ENCODE assay signal across 14 cellular contexts in genomic region chr21:32364801-32365200, GRCh38. TPM values are rescaled to one million over a fixed set of nuclear protein-coding genes. Genes with fewer than 3 reads are reported as not detected.
DNase-seq lines count a peak whose midpoint lies in the region; ATAC-seq and TF ChIP-seq lines count a peak whose summit lies in the region.
"Had no signal": no experiment of that assay in that cellular context is flagged by ENCODE, and none has a peak within 500 bp of the region (broad histone marks: within the 10 kb centered on the region; RNA-seq: fewer than 3 reads in every experiment).

No MANE protein-coding gene starts in this region.

- no peaks in the 10 kb centered on the region for H3K9me3 Mint-ChIP-seq in activated T-cell treated with anti-CD3 and anti-CD28 coated beads, Interleukin-2, amount 50 U/mL, for 72 hours
- H3K9me3 Mint-ChIP-seq: natural killer cell treated with Interleukin-12 subunit alpha and Interleukin-12 subunit beta and Interleukin-15 and Interleukin-18, amount 100 ng/mL, for 72 hours had no signal

- H3K9me3 ChIP-seq in ovary (no peaks in the 10 kb centered on the region), MM.1S (replicated peaks; ENCODE audit: insufficient read depth, low read length) (no peaks in the 10 kb centered on the region)
- H3K9me3 ChIP-seq: tibial artery had no signal

- H3K4me2 ChIP-seq in MM.1S (ENCODE audit: low read depth, low read length), result no peak overlapping the region

- intact Hi-C loops in left colon (cut with DNase I, micrococcal nuclease) (no loop called here), ovary (cut with DNase I) (no loop called here)

- no peak for ATAC-seq in activated T-cell treated with anti-CD3 and anti-CD28 coated beads, Interleukin-2, amount 50 U/mL, for 72 hours (replicated peaks in 1 of 2)
- peak; percentile 61 for ATAC-seq in left colon
- ATAC-seq: natural killer cell treated with Interleukin-12 subunit alpha and Interleukin-12 subunit beta and Interleukin-15 and Interleukin-18, amount 100 ng/mL, for 72 hours had no signal

- H3K27me3 ChIP-seq in ovary, result no peaks in the 10 kb centered on the region
- no peaks in the 10 kb centered on the region for H3K27me3 ChIP-seq in MM.1S (replicated peaks; ENCODE audit: insufficient read depth, low read length)
- H3K27me3 ChIP-seq: tibial artery had no signal

- H3K27ac Mint-ChIP-seq in activated T-cell treated with anti-CD3 and anti-CD28 coated beads, Interleukin-2, amount 50 U/mL, for 72 hours, result peak overlapping the region; percentile 69
- H3K27ac Mint-ChIP-seq: natural killer cell treated with Interleukin-12 subunit alpha and Interleukin-12 subunit beta and Interleukin-15 and Interleukin-18, amount 100 ng/mL, for 72 hours had no signal

- peaks cover 7 to 35% of the 10 kb centered on the region in 2 donors for H3K36me3 Mint-ChIP-seq in activated T-cell treated with anti-CD3 and anti-CD28 coated beads, Interleukin-2, amount 50 U/mL, for 72 hours (ENCODE audit: insufficient read depth in 2 of 2)

- H3K36me3 ChIP-seq in ovary (no peaks in the 10 kb centered on the region), MM.1S (replicated peaks; ENCODE audit: insufficient read depth, low read length) (peaks cover 29% of the 10 kb centered on the region)

- H3K4me1 ChIP-seq in ovary (ENCODE audit: insufficient read depth) (peaks cover 2% of the 10 kb centered on the region), MM.1S (ENCODE audit: low read length) (peaks cover 3% of the 10 kb centered on the region; the same call in 1 of the 2 replicates)
- H3K4me1 ChIP-seq: tibial artery had no signal

- H3F3A ChIP-seq in MM.1S (ENCODE audit: insufficient read depth, low read length), result no peaks in the 10 kb centered on the region

- H3K4me3 Mint-ChIP-seq in activated T-cell treated with anti-CD3 and anti-CD28 coated beads, Interleukin-2, amount 50 U/mL, for 72 hours, result no peak overlapping the region
- H3K4me3 Mint-ChIP-seq: natural killer cell treated with Interleukin-12 subunit alpha and Interleukin-12 subunit beta and Interleukin-15 and Interleukin-18, amount 100 ng/mL, for 72 hours had no signal

- in situ Hi-C loops in astrocyte of the spinal cord (cut with HindIII; ENCODE audit: low sequenced_read_pairs), result no loop called here

- no peak overlapping the region for H3K9ac ChIP-seq in MM.1S (ENCODE audit: low read length)

- no peaks in the 10 kb centered on the region for H3K27me3 Mint-ChIP-seq in activated T-cell treated with anti-CD3 and anti-CD28 coated beads, Interleukin-2, amount 50 U/mL, for 72 hours (ENCODE audit: low read depth)
- H3K27me3 Mint-ChIP-seq: natural killer cell treated with Interleukin-12 subunit alpha and Interleukin-12 subunit beta and Interleukin-15 and Interleukin-18, amount 100 ng/mL, for 72 hours had no signal

- 65 to 77% (median 66%) methylated on average over 4 of the region's 4 CpGs for WGBS in ovary, 3 donors

- DNase-seq in activated T-cell treated with anti-CD3 and anti-CD28 coated beads, Interleukin-2, amount 50 U/mL, for 72 hours, result no peak
- DNase-seq in activated T-cell treated with anti-CD3 and anti-CD28 coated beads, Interleukin-2, amount 50 U/mL, for 1 hour, result no peak
- peak; percentile 25 for DNase-seq in astrocyte of the spinal cord (ENCODE audit: low read depth, low spot score)
- no peak for DNase-seq in left colon
- DNase-seq in NCI-H1694 (lab: John Stamatoyannopoulos, UW), result no peak
- no peak for DNase-seq in ovary
- no peak for DNase-seq in MM.1S
- DNase-seq: amniotic stem cell; H7; NCI-H2171 treated with DMSO at 0.1 percent for 48 hours; NK-92 treated with Interleukin-12 subunit alpha and Interleukin-12 subunit beta, amount 100 ng/mL, for 24 hours; tibial artery had no signal

- H3K79me2 ChIP-seq in MM.1S (ENCODE audit: low read length), result peaks cover 16% of the 10 kb centered on the region; the same call in 1 of the 2 replicates

- no peak for TF ChIP-seq POLR2A in ovary (IDR thresholded peaks at IDR 0.05)

- H3K27ac ChIP-seq in temporal lobe (ENCODE audit: low read depth, low read length), result peak overlapping the region; percentile 69
- H3K27ac ChIP-seq in ovary, result no peak overlapping the region
- no peak overlapping the region for H3K27ac ChIP-seq in MM.1S (ENCODE audit: low read length)
- H3K27ac ChIP-seq: tibial artery had no signal

- H2AFZ ChIP-seq in MM.1S (ENCODE audit: low read length), result no peak overlapping the region

- H3K4me3 ChIP-seq in astrocyte of the spinal cord (ENCODE audit: low read depth, low read length) (no peak overlapping the region), ovary (no peak overlapping the region), MM.1S (ENCODE audit: low read length) (no peak overlapping the region)
- H3K4me3 ChIP-seq: tibial artery had no signal

- H3K9me2 ChIP-seq in MM.1S (replicated peaks; ENCODE audit: insufficient read depth, low read length), result no peaks in the 10 kb centered on the region

- H3K4me1 Mint-ChIP-seq in activated T-cell treated with anti-CD3 and anti-CD28 coated beads, Interleukin-2, amount 50 U/mL, for 72 hours (ENCODE audit: low read depth), result no peaks in the 10 kb centered on the region

- H4K20me1 ChIP-seq in MM.1S (ENCODE audit: insufficient read depth, low read length), result no peaks in the 10 kb centered on the region

- TF ChIP-seq EP300 in ovary (IDR thresholded peaks at IDR 0.05), result no peak

- TF ChIP-seq CTCF in astrocyte of the spinal cord (IDR thresholded peaks at IDR 0.05; ENCODE audit: low read depth, low read length) (no peak), ovary (IDR thresholded peaks at IDR 0.05) (no peak), MM.1S (IDR thresholded peaks at IDR 0.05; ENCODE audit: low read length) (no peak)

RNA-seq across cellular contexts. Expression of gene URB1, which starts 28.0 kb away (rescaled TPM):
- total RNA-seq in activated T-cell treated with anti-CD3 and anti-CD28 coated beads, Interleukin-2, amount 50 U/mL, for 72 hours, result 10 to 100 TPM; 15.4 to 16.7 TPM
- 10 to 100 TPM in 1 of 2 donors, 1 to 10 TPM in 1; 7.3 to 12.6 TPM for total RNA-seq in left colon
- 12.3 TPM for total RNA-seq in temporal lobe
- total RNA-seq in ovary, result 10 to 100 TPM; 14.4 to 29.6 (median 19.6) TPM
- 1 to 10 TPM; 7.6 to 9.1 TPM for polyA plus RNA-seq in ovary

RNA-seq across cellular contexts. Expression of gene EVA1C, which starts 47.7 kb away (rescaled TPM):
- total RNA-seq in activated T-cell treated with anti-CD3 and anti-CD28 coated beads, Interleukin-2, amount 50 U/mL, for 72 hours, result 1 to 10 TPM; 8.5 to 8.9 TPM
- total RNA-seq in left colon, result 10 to 100 TPM; 10.3 to 24.5 TPM
- 1.5 TPM for total RNA-seq in temporal lobe
- 100 to 1,000 TPM in 1 of 7 donors, 10 to 100 TPM in 6; 27.1 to 156 (median 49.6) TPM for total RNA-seq in ovary
- polyA plus RNA-seq in ovary, result 10 to 100 TPM; 29.9 to 46.6 TPM
